21 cellular contexts compared by ENCODE assay signal in the genomic region with DNA sequence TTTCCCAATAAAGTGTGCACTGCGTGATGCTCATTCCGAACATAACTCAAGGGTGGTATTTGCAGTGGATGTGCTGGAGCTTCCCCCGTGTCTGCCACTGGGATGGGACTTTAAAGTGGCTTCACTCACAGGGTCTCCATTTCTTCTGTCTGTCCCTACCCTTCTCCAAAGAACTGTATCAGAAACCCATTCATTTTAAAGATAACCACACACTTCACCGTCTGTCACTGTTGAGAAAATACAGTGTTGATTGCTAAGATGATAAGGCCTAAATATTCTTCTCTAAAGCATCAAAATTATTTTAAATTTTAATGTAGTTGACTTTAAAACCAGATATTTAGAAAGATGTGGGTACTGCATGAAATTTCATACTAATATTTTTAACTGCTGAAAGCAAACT.
"Had no signal": no experiment of that assay in that cellular context is flagged by ENCODE, and none has a peak within 500 bp of the region (broad histone marks: within the 10 kb centered on the region; RNA-seq: fewer than 3 reads in every experiment).

No MANE protein-coding gene starts in this region.

- H3K4me3 ChIP-seq: gastrocnemius medialis, left ventricle myocardium inferior, lower lobe of right lung, skin epidermis, upper lobe of left lung, uterus had no signal

- H3K9me3 ChIP-seq: gastrocnemius medialis, left ventricle myocardium inferior, lower lobe of right lung, neutrophil, upper lobe of left lung, uterus had no signal

- H3K27ac ChIP-seq: gastrocnemius medialis, left ventricle myocardium inferior, lower lobe of right lung, neutrophil, skin epidermis, upper lobe of left lung, uterus had no signal

- H3K9me3 Mint-ChIP-seq: immature natural killer cell, memory B cell, naive B cell, nephron progenitor cell had no signal

- H3K27ac Mint-ChIP-seq: memory B cell had no signal

- H3K27me3 Mint-ChIP-seq: memory B cell, naive B cell had no signal

- H3K27me3 ChIP-seq: dorsolateral prefrontal cortex, gastrocnemius medialis, neutrophil, upper lobe of left lung, uterus had no signal

- ATAC-seq: esophagus mucosa, gastrocnemius medialis, left cardiac atrium, lower lobe of right lung, sciatic nerve had no signal

- H3K36me3 ChIP-seq: gastrocnemius medialis, uterus had no signal

- H3K4me1 ChIP-seq: lower lobe of right lung, uterus had no signal

- DNase-seq: cortex of kidney; dorsolateral prefrontal cortex; effector CD8-positive, alpha-beta T cell; gastrocnemius medialis; immature natural killer cell; left cardiac atrium; left ventricle myocardium inferior; lower lobe of right lung; midbrain; naive B cell; nephron progenitor cell; stimulated activated CD4-positive, alpha-beta T cell treated with anti-CD3 and anti-CD28 coated beads, Interleukin-2, amount 100 ng/mL, for 24 hours; stimulated activated CD4-positive, alpha-beta T cell treated with anti-CD3 and anti-CD28 coated beads, Interleukin-4, amount 100 ng/mL, for 4 hours; stimulated activated naive CD4-positive, alpha-beta T cell treated with Interleukin-2 at 50 U/mL for 16 hours; upper lobe of left lung; uterus had no signal

- H3K4me3 Mint-ChIP-seq: immature natural killer cell, memory B cell, naive B cell, nephron progenitor cell had no signal
